Comparison of ENCODE assay signal across 8 cellular contexts in genomic region chr9:33167949-33168535, GRCh38. TPM values are rescaled to one million over a fixed set of nuclear protein-coding genes. Genes with fewer than 3 reads are reported as not detected.
DNase-seq lines count a peak whose midpoint lies in the region; ATAC-seq and TF ChIP-seq lines count a peak whose summit lies in the region.

No MANE protein-coding gene starts in this region.

- H3K36me3 ChIP-seq in BLaER1 treated with 17β-estradiol and CSF1 and Interleukin-3, amounts not matched to agents 10 nM and 100 nM: no peaks in the 10 kb centered on the region
- H3K36me3 ChIP-seq in WERI-Rb-1 (no peaks in the 10 kb centered on the region; the same call in 1 of the 2 replicates), spleen (no peaks in the 10 kb centered on the region)

- peaks cover 5% of the 10 kb centered on the region; the same call in 1 of the 2 replicates for H3K27me3 Mint-ChIP-seq in HFFc6 (ENCODE audit: insufficient read depth)

- H3K4me1 Mint-ChIP-seq in HFFc6 (ENCODE audit: low read depth): peaks cover 54% of the 10 kb centered on the region

- TF ChIP-seq POLR2A in spleen (IDR thresholded peaks at IDR 0.05): no peak

- DNase-seq in HFFc6 (no peak), WERI-Rb-1 (no peak), foreskin keratinocyte (no peak), spleen (no peak), HPDE6-E6E7 (ENCODE audit: extremely low spot score) (no peak)
- DNase-seq in stimulated activated CD4-positive, alpha-beta T cell treated with anti-CD3 and anti-CD28 coated beads, Interleukin-15, amount 100 ng/mL, for 24 hours: no peak

- H3K27ac Mint-ChIP-seq in HFFc6: peak overlapping the region; percentile 89

- intact Hi-C loops in spleen (cut with DNase I; ENCODE audit: low total_unique reads): loop anchor here (5.0 kb wide), 1 partner anchor 91 kb away; the partner anchor contains the start of gene SMU1

- peaks cover 36 to 56% (median 46%) of the 10 kb centered on the region in 10 experiments for H3K4me1 ChIP-seq in BLaER1 treated with 17β-estradiol and CSF1 and Interleukin-3, amounts not matched to agents 10 nM and 100 nM
- H3K4me1 ChIP-seq in foreskin keratinocyte: peaks cover 19% of the 10 kb centered on the region
- peaks cover 32 to 73% (median 52%) of the 10 kb centered on the region in 6 donors for H3K4me1 ChIP-seq in spleen

- H3K4me3 ChIP-seq in BLaER1 treated with 17β-estradiol and CSF1 and Interleukin-3, amounts not matched to agents 10 nM and 100 nM: peak overlapping the region; percentile 47 to 87 (median 60)
- H3K4me3 ChIP-seq in WERI-Rb-1 (ENCODE audit: low read depth, low read length) (peak overlapping the region; percentile 63), spleen (peak overlapping the region; percentile 29 to 89 (median 80))

- no peaks in the 10 kb centered on the region for H3K9me3 ChIP-seq in BLaER1 treated with 17β-estradiol and CSF1 and Interleukin-3, amounts not matched to agents 10 nM and 100 nM (replicated peaks in 1 of 11)
- no peaks in the 10 kb centered on the region for H3K9me3 ChIP-seq in WERI-Rb-1 (ENCODE audit: severe bottlenecking)
- no peaks in the 10 kb centered on the region for H3K9me3 ChIP-seq in spleen

- H4K20me1 ChIP-seq in BLaER1 treated with 17β-estradiol and CSF1 and Interleukin-3, amounts not matched to agents 10 nM and 100 nM: peaks cover 12 to 30% (median 19%) of the 10 kb centered on the region in 11 experiments; a peak in 20 of 22 replicates

- peak overlapping the region; percentile 70 to 86 (median 83) for H3K9ac ChIP-seq in BLaER1 treated with 17β-estradiol and CSF1 and Interleukin-3, amounts not matched to agents 10 nM and 100 nM

- peak overlapping the region; percentile 77 to 93 (median 87) for H3K27ac ChIP-seq in BLaER1 treated with 17β-estradiol and CSF1 and Interleukin-3, amounts not matched to agents 10 nM and 100 nM
- H3K27ac ChIP-seq in WERI-Rb-1: peak overlapping the region; percentile 80
- H3K27ac ChIP-seq in foreskin keratinocyte: peak overlapping the region; percentile 74
- peak overlapping the region; percentile 94 to 99 (median 98) for H3K27ac ChIP-seq in spleen

- peak overlapping the region; percentile 82 to 96 (median 93) for H3K4me2 ChIP-seq in BLaER1 treated with 17β-estradiol and CSF1 and Interleukin-3, amounts not matched to agents 10 nM and 100 nM

- peak overlapping the region; percentile 86 for H3K4me3 Mint-ChIP-seq in HFFc6

- no peak for TF ChIP-seq CTCF in HFFc6 (IDR thresholded peaks at IDR 0.05)
- TF ChIP-seq CTCF in WERI-Rb-1 (IDR thresholded peaks at IDR 0.05; ENCODE audit: low read depth, low read length): no peak
- no peak for TF ChIP-seq CTCF in foreskin keratinocyte (conservative IDR thresholded peaks at IDR 0.05)
- no peak for TF ChIP-seq CTCF in spleen (IDR thresholded peaks at IDR 0.05 in 8 of 11, conservative IDR thresholded peaks at IDR 0.05 in 3 of 11)

- peaks cover 5% of the 10 kb centered on the region for H3K36me3 Mint-ChIP-seq in HFFc6 (ENCODE audit: low read depth)

- no peak for ATAC-seq in foreskin keratinocyte
- ATAC-seq in GM21515 (IDR thresholded peaks at IDR 0.05; ENCODE audit: unreplicated experiment): no peak

- H3K9me3 Mint-ChIP-seq in HFFc6: no peaks in the 10 kb centered on the region

- no peaks in the 10 kb centered on the region for H3K27me3 ChIP-seq in BLaER1 treated with 17β-estradiol and CSF1 and Interleukin-3, amounts not matched to agents 10 nM and 100 nM
- H3K27me3 ChIP-seq in WERI-Rb-1 (ENCODE audit: insufficient read depth, low read depth, severe bottlenecking) (no peaks in the 10 kb centered on the region), foreskin keratinocyte (no peaks in the 10 kb centered on the region), spleen (replicated peaks in 1 of 7) (no peaks in the 10 kb centered on the region)

- 28 to 39% (median 36%) methylated on average over 7 to 9 of the region's 9 CpGs for WGBS in spleen, 5 donors

RNA-seq across cellular contexts. Expression of gene B4GALT1, which starts 0.9 kb away (rescaled TPM):
- total RNA-seq in HFFc6 (2021; fragmentation: NEBNext Ultra II Directional; extraction: Animal tissue kit (Norgen Biotek cat#: 25700)): 100 to 1,000 TPM in 4 of 6 experiments, 10 to 100 TPM in 2; 87.2 to 116 (median 106) TPM
- total RNA-seq in foreskin keratinocyte (61.8 and 83.6 TPM in 2 replicates), spleen (100 to 1,000 TPM in 2 of 7 donors, 10 to 100 TPM in 5; 75.1 to 111 (median 91.4) TPM)
- polyA plus RNA-seq in foreskin keratinocyte (55.4 and 62.0 TPM in 2 replicates), spleen (10 to 100 TPM; 18.1 to 29.5 (median 25.4) TPM)
